24 cellular contexts compared by ENCODE assay signal in the genomic region with DNA sequence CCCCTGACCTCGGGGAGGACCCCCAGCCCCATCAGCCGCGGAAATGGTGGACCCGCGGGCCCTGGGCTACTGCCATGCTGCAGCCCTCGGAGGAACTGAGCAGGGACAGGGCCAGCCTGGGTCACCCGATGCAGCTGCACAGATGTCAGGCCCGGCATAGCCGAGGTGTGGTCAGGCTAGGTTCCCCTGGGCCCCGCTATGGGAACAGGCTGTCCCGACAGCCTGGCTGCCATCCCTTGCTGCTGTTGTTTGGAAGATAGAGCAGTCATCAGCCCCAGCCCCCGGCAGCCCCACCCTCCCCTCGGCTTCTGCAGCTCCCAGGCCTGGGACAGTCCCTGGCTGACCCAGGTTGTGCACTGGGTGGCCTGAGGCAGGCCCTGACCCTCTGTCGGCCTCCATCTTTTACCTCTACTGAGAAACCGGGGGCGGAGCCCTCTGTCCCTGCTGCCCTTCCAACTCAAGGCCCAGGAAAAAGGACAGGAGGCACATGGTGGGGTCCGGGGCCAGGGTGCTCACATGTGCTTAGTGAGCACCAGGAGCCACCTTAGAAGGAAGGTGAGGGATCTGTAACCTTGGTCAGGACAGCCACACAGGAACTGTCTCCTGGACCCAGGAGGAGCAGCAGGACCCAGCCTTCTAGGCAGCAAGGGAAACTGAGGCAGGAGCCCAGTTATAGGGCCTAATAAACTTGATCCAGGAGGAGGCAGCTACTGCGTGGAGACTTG. TPM values are rescaled to one million over a fixed set of nuclear protein-coding genes. Genes with fewer than 3 reads are reported as not detected.
DNase-seq lines count a peak whose midpoint lies in the region; ATAC-seq and TF ChIP-seq lines count a peak whose summit lies in the region.
"Had no signal": no experiment of that assay in that cellular context is flagged by ENCODE, and none has a peak within 500 bp of the region (broad histone marks: within the 10 kb centered on the region; RNA-seq: fewer than 3 reads in every experiment).

No MANE protein-coding gene starts in this region.

- intact Hi-C loops in psoas muscle (cut with DNase I) = no loop called here
- intact Hi-C loops in uterus (cut with DNase I; ENCODE audit: low total_unique reads) = no loop called here

- WGBS in psoas muscle, 3 donors = 26 to 47% (median 34%) methylated on average over 16 to 18 of the region's 18 CpGs

- no peak for TF ChIP-seq CTCF in coronary artery (IDR thresholded peaks at IDR 0.05)
- no peak for TF ChIP-seq CTCF in right atrium auricular region (IDR thresholded peaks at IDR 0.05)
- TF ChIP-seq CTCF in psoas muscle (IDR thresholded peaks at IDR 0.05) = no peak
- TF ChIP-seq CTCF in uterus (IDR thresholded peaks at IDR 0.05) = no peak

- no peaks in the 10 kb centered on the region for H3K27me3 ChIP-seq in right atrium auricular region
- no peaks in the 10 kb centered on the region for H3K27me3 ChIP-seq in psoas muscle (ENCODE audit: insufficient read depth in 3 of 3, low read length in 2 of 3)
- H3K27me3 ChIP-seq in uterus = no peaks in the 10 kb centered on the region
- H3K27me3 ChIP-seq: spleen had no signal

- H3K4me1 ChIP-seq in right atrium auricular region = peaks cover 0 to 56% of the 10 kb centered on the region in 2 donors
- no peaks in the 10 kb centered on the region for H3K4me1 ChIP-seq in psoas muscle
- H3K4me1 ChIP-seq in uterus = no peaks in the 10 kb centered on the region
- H3K4me1 ChIP-seq: left lung had no signal

- H3K9me3 ChIP-seq in right atrium auricular region (no peaks in the 10 kb centered on the region), psoas muscle (no peaks in the 10 kb centered on the region), uterus (no peaks in the 10 kb centered on the region)
- H3K9me3 ChIP-seq: left lung, SK-N-SH had no signal

- H3K36me3 ChIP-seq in right atrium auricular region (no peaks in the 10 kb centered on the region), psoas muscle (ENCODE audit: insufficient read depth in 1 of 2, low read depth in 1 of 2) (no peaks in the 10 kb centered on the region), uterus (no peaks in the 10 kb centered on the region)
- H3K36me3 ChIP-seq: left lung, spleen had no signal

- peak overlapping the region; percentile 60 to 80 for H3K27ac ChIP-seq in coronary artery
- peak overlapping the region; percentile 83 to 90 for H3K27ac ChIP-seq in right atrium auricular region
- H3K27ac ChIP-seq in psoas muscle = no peak overlapping the region
- H3K27ac ChIP-seq in uterus = peak overlapping the region; percentile 65 to 72
- H3K27ac ChIP-seq: left lung had no signal

- H3K4me3 ChIP-seq in coronary artery (no peak overlapping the region), right atrium auricular region (no peak overlapping the region), psoas muscle (no peak overlapping the region), uterus (no peak overlapping the region)
- H3K4me3 ChIP-seq: left lung, spleen had no signal

- no peak for TF ChIP-seq POLR2A in uterus (IDR thresholded peaks at IDR 0.05)

- peak; percentile 86 for DNase-seq in coronary artery (ENCODE audit: low spot score)
- peak; percentile 95 for DNase-seq in right atrium auricular region (ENCODE audit: low spot score)
- DNase-seq in psoas muscle = peak; percentile 87 to 95
- DNase-seq in uterus = peak; percentile 75 to 76
- no peak for DNase-seq in NCI-H1436 (lab: John Stamatoyannopoulos, UW)
- no peak for DNase-seq in cerebellar nuclear complex (lab: John Stamatoyannopoulos, UW)
- DNase-seq: activated CD4-positive, alpha-beta T cell treated with anti-CD3 and anti-CD28 coated beads for 4 hours; activated naive CD4-positive, alpha-beta T cell treated with anti-CD3 and anti-CD28 coated beads, Interleukin-2, amount 10 ng/mL, durations not matched to agents 7 days and 5 days; activated T-cell treated with anti-CD3 and anti-CD28 coated beads, Interleukin-2, amount 50 U/mL, for 72 hours; CD4-positive, alpha-beta T cell; effector CD8-positive, alpha-beta T cell; erythroblast; GDM1; H9; KG1; NCI-H1436 treated with DMSO at 0.1 percent for 48 hours; NCI-H510A treated with DMSO at 0.1 percent for 48 hours; SK-N-SH; stimulated activated CD4-positive, alpha-beta T cell treated with anti-CD3 and anti-CD28 coated beads, Interleukin-4, amount 100 ng/mL, for 24 hours; stimulated activated naive CD4-positive, alpha-beta T cell treated with Interleukin-2 at 50 U/mL for 16 hours; T-helper 2 cell had no signal

- peak; percentile 48 to 88 (median 76) for ATAC-seq in psoas muscle
- ATAC-seq in GM18858 (IDR thresholded peaks at IDR 0.05; ENCODE audit: unreplicated experiment) = no peak
- ATAC-seq: activated T-cell treated with anti-CD3 and anti-CD28 coated beads, Interleukin-2, amount 50 U/mL, for 72 hours; left lung had no signal

RNA-seq across cellular contexts. Expression of a gene that starts 31.5 kb away (rescaled TPM):
- total RNA-seq in right atrium auricular region = 100 to 1,000 TPM; 122 to 185 TPM
- 10 to 100 TPM; 24.9 to 59.4 (median 29.7) TPM for total RNA-seq in psoas muscle
- polyA plus RNA-seq in psoas muscle = 10 to 100 TPM; 12.8 to 16.1 (median 14.7) TPM
- 100 to 1,000 TPM in 1 of 4 donors, 10 to 100 TPM in 3; 39.2 to 217 (median 48.6) TPM for total RNA-seq in uterus

RNA-seq across cellular contexts. Expression of a gene that starts 37.3 kb away (rescaled TPM):
- 10 to 100 TPM; 30.6 to 30.7 TPM for total RNA-seq in right atrium auricular region
- 10 to 100 TPM; 16.5 to 24.8 (median 21.2) TPM for total RNA-seq in psoas muscle
- 10 to 100 TPM in 2 of 3 donors, 1 to 10 TPM in 1; 9.2 to 29.6 (median 22.3) TPM for polyA plus RNA-seq in psoas muscle
- 10 to 100 TPM in 3 of 4 donors, 1 to 10 TPM in 1; 7.4 to 20.6 (median 11.7) TPM for total RNA-seq in uterus

Comparison
In these comparisons a context has a peak if more than half of its experiments do, and no peak if none do; other contexts are left out.
1. DNase-seq: peak in coronary artery (single experiment), right atrium auricular region (single experiment), psoas muscle (2 of 2) and uterus (2 of 2); none in NCI-H1436 (single experiment) and cerebellar nuclear complex (0 of 2).